25 cellular contexts compared by ENCODE assay signal in genomic region chr5:167701103-167701502, GRCh38.
"Had no signal": no experiment of that assay in that cellular context is flagged by ENCODE, and none has a peak within 500 bp of the region (broad histone marks: within the 10 kb centered on the region; RNA-seq: fewer than 3 reads in every experiment).

No MANE protein-coding gene starts in this region.

- H3K4me1 Mint-ChIP-seq: activated naive CD8-positive, alpha-beta T cell treated with anti-CD3 and anti-CD28 coated beads for 36 hours; naive thymus-derived CD8-positive, alpha-beta T cell had no signal

- H3K36me3 ChIP-seq: heart right ventricle, lower lobe of right lung, neural progenitor cell, sigmoid colon, spleen, upper lobe of left lung, WERI-Rb-1 had no signal

- H3K9me3 ChIP-seq: heart right ventricle, lower lobe of right lung, sigmoid colon, spleen, upper lobe of left lung had no signal

- H3K27ac Mint-ChIP-seq: activated naive CD8-positive, alpha-beta T cell treated with anti-CD3 and anti-CD28 coated beads for 36 hours; naive thymus-derived CD8-positive, alpha-beta T cell; progenitor cell of endocrine pancreas had no signal

- DNase-seq: activated CD4-positive, alpha-beta T cell treated with anti-CD3 and anti-CD28 coated beads, Interleukin-2, amount 50 U/mL, for 4 hours; activated CD8-positive, alpha-beta memory T cell treated with anti-CD3 and anti-CD28 coated beads for 24 hours; activated naive CD4-positive, alpha-beta T cell treated with Interleukin-2 at 50 U/mL for 16 hours; activated naive CD8-positive, alpha-beta T cell treated with anti-CD3 and anti-CD28 coated beads for 36 hours; activated T-cell treated with anti-CD3 and anti-CD28 coated beads, Interleukin-2, amount 50 U/mL, for 48 hours; cerebellar nuclear complex; endodermal cell; heart right ventricle; islet precursor cell; left colon; lower lobe of right lung; naive thymus-derived CD8-positive, alpha-beta T cell; retina; sigmoid colon; spleen; stimulated activated CD4-positive, alpha-beta T cell treated with anti-CD3 and anti-CD28 coated beads, Interleukin-4, amount 100 ng/mL, for 24 hours; stimulated activated naive CD8-positive, alpha-beta T cell treated with anti-CD3 and anti-CD28 coated beads, Interleukin-15, Interleukin-2, amounts not matched to agents 100 U/mL and 50 U/mL, for 24 hours; T-helper 1 cell; upper lobe of left lung; WERI-Rb-1 had no signal

- H3K4me3 ChIP-seq: coronary artery, heart right ventricle, lower lobe of right lung, neural progenitor cell, sigmoid colon, spleen, upper lobe of left lung had no signal

- H3K4me1 ChIP-seq: lower lobe of right lung, spleen, upper lobe of left lung had no signal

- H3K4me3 Mint-ChIP-seq: activated naive CD8-positive, alpha-beta T cell treated with anti-CD3 and anti-CD28 coated beads for 36 hours; endodermal cell; naive thymus-derived CD8-positive, alpha-beta T cell; neural progenitor cell had no signal

- H3K27me3 ChIP-seq: heart right ventricle, neural progenitor cell, sigmoid colon, spleen, upper lobe of left lung had no signal

- H3K27me3 Mint-ChIP-seq: activated naive CD8-positive, alpha-beta T cell treated with anti-CD3 and anti-CD28 coated beads for 36 hours; naive thymus-derived CD8-positive, alpha-beta T cell; progenitor cell of endocrine pancreas had no signal

- H3K9me3 Mint-ChIP-seq: endodermal cell had no signal

- FAIRE-seq: bronchial epithelial cell, TTC549 had no signal

- H3K36me3 Mint-ChIP-seq: activated naive CD8-positive, alpha-beta T cell treated with anti-CD3 and anti-CD28 coated beads for 36 hours; naive thymus-derived CD8-positive, alpha-beta T cell had no signal

- H3K4me2 ChIP-seq: neural progenitor cell had no signal

- H3K27ac ChIP-seq: coronary artery, heart right ventricle, lower lobe of right lung, neural progenitor cell, sigmoid colon, spleen, upper lobe of left lung, WERI-Rb-1 had no signal

- ATAC-seq: heart right ventricle; left colon; lower lobe of right lung; naive thymus-derived CD8-positive, alpha-beta T cell; stimulated activated naive CD8-positive, alpha-beta T cell treated with anti-CD3 and anti-CD28 coated beads, Interleukin-15, Interleukin-2, amounts not matched to agents 100 U/mL and 50 U/mL, for 24 hours had no signal
